1 cellular context compared by ENCODE assay signal in the genomic region with DNA sequence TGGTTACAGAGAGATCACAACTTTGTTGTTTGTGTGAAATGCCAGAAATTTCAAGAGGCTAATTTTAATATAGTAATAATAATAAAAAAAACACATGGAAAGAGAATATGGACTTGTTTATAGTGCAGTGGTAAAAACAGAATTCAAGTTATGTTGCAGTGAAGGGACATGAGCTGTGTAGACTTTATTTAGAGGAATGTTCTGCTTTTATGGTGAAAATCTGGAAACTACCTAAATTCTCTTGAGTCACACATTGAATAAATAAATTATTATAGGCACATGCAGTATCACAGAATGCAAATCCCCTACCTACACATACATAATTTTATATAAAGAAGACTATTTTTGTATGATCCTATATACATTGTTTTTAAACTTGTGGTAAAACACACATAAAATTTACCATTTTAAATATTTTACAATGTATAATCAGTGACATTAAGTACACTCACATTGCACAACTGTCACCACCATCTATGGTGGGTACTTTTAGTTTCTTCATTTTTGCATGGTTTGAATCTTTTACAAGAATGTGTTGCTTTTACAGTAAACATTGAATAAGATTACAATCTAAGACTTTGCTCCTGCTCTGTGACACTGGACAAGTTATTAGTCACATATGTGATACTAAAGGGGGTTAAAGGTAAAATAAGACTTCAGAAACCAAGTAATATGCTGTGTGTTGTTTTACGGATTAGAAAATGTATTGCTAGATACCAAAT.
TF ChIP-seq lines count a peak whose summit lies in the region.

No MANE protein-coding gene starts in this region.

TF ChIP-seq in HepG2, 621 proteins besides CTCF, POLR2A, EP300 and RAD21 (continued from another document):
- TF ChIP-seq SAP130 (CRISPR knock-in tag; IDR thresholded peaks at IDR 0.05; ENCODE audit: low read depth) (peak; percentile 43), ATF3 (CRISPR knock-in tag; IDR thresholded peaks at IDR 0.05) (no peak), PAXIP1 (CRISPR knock-in tag; conservative IDR thresholded peaks at IDR 0.05) (peak; percentile 89), SOX13 (IDR thresholded peaks at IDR 0.05) (no peak), SOX13 (CRISPR knock-in tag; conservative IDR thresholded peaks at IDR 0.05 in 1 of 2, IDR thresholded peaks at IDR 0.05 in 1 of 2) (0 out of 4 replicates have a peak, but pooled peaks of 1 of the 2 experiments have one; percentile 41), NCOR1 (IDR thresholded peaks at IDR 0.05; ENCODE audit: borderline replicate concordance, low read length) (peak; percentile 73), FOXP1 (IDR thresholded peaks at IDR 0.05) (no peak), FOXP1 (CRISPR knock-in tag; IDR thresholded peaks at IDR 0.05) (peak; percentile 53; the same call in 1 of the 2 replicates), PPARG (CRISPR knock-in tag; conservative IDR thresholded peaks at IDR 0.05) (peak; percentile 97), HMG20A (CRISPR knock-in tag; IDR thresholded peaks at IDR 0.05; ENCODE audit: borderline replicate concordance) (peak; percentile 48; the same call in 1 of the 2 replicates), TEAD3 (CRISPR knock-in tag; optimal IDR thresholded peaks at IDR 0.05; ENCODE audit: borderline replicate concordance) (peak; percentile 16)
- TF ChIP-seq, protein P1, sequence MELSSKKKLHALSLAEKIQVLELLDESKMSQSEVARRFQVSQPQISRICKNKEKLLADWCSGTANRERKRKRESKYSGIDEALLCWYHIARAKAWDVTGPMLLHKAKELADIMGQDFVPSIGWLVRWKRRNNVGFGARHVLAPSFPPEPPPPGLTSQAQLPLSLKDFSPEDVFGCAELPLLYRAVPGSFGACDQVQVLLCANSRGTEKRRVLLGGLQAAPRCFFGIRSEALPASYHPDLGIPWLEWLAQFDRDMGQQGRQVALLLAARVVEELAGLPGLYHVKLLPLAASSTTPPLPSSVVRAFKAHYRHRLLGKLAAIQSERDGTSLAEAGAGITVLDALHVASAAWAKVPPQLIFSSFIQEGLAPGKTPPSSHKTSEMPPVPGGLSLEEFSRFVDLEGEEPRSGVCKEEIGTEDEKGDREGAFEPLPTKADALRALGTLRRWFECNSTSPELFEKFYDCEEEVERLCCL (CRISPR knock-in tag; IDR thresholded peaks at IDR 0.05; ENCODE audit: borderline replicate concordance): no peak
